In the genomic region with DNA sequence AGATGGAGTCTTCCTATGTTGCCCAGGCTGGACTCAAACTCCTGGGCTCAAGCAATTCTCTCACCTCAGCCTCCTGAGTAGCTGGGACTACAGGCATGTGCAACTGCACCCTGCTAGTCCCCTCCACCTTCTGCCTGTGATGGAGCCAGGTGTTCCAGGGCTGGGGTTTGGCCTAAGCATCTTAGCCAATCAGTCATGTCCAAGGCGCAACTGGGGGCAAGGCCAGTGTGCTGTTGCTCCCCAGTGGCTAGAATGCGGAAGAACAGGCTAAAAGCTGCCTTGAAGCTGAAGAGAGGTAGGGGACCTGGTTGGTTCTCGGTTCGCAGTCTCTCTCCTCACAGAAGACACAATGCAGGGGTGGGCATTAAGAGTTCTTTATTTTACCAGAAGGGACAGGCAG, we compare ENCODE assay signal across 1 cellular context.
TF ChIP-seq lines count a peak whose summit lies in the region.

No MANE protein-coding gene starts in this region.

TF ChIP-seq in IMR-90, 13 proteins besides CTCF, POLR2A, EP300 and RAD21 (continued from another document):
- TF ChIP-seq MAZ (IDR thresholded peaks at IDR 0.05; ENCODE audit: borderline replicate concordance, low read depth, low read length): no peak
